8 cellular contexts compared by ENCODE assay signal in genomic region chr17:60525347-60525623, GRCh38. TPM values are rescaled to one million over a fixed set of nuclear protein-coding genes. Genes with fewer than 3 reads are reported as not detected.
DNase-seq lines count a peak whose midpoint lies in the region; ATAC-seq, FAIRE-seq and TF ChIP-seq lines count a peak whose summit lies in the region.

No MANE protein-coding gene starts in this region.

- H3K56ac ChIP-seq in mesendoderm (ENCODE audit: low read length): peak overlapping the region; percentile 96

- no peaks in the 10 kb centered on the region for H3K27me3 ChIP-seq in mesendoderm (ENCODE audit: insufficient read depth, low read length, poor library complexity)

- peak overlapping the region; percentile 62 for H3K4me2 ChIP-seq in mesendoderm (ENCODE audit: low read length)

- H2BK15ac ChIP-seq in mesendoderm (replicated peaks; ENCODE audit: low read depth): no peak overlapping the region

- FAIRE-seq in urothelium cell line (lab: Jason Lieb, UNC): peak; percentile 23

- WGBS in mesendoderm (ENCODE audit: extremely low coverage, insufficient coverage, low lambda C conversion rate): no CpG with 5 or more reads among the region's 8 CpGs

- no peak overlapping the region for H2AK5ac ChIP-seq in mesendoderm (ENCODE audit: low read length)

- ATAC-seq in GM18502 (IDR thresholded peaks at IDR 0.05; ENCODE audit: poor library complexity, unreplicated experiment) (peak; percentile 8), HG03520 (IDR thresholded peaks at IDR 0.05; ENCODE audit: unreplicated experiment) (no peak), HG03108 (IDR thresholded peaks at IDR 0.05; ENCODE audit: unreplicated experiment) (no peak)

- peak overlapping the region; percentile 84 for H3K4me3 ChIP-seq in LNCaP clone FGC (ENCODE audit: low read depth, low read length)
- peak overlapping the region; percentile 79 for H3K4me3 ChIP-seq in mesendoderm (ENCODE audit: low read length)

- no peaks in the 10 kb centered on the region for H3K36me3 ChIP-seq in mesendoderm (ENCODE audit: control insufficient read depth, insufficient read depth, low read length)

- peaks cover 14% of the 10 kb centered on the region for H3K79me1 ChIP-seq in mesendoderm (ENCODE audit: low read length)

- H3K4me1 ChIP-seq in mesendoderm (ENCODE audit: control insufficient read depth, low read depth, low read length): no peaks in the 10 kb centered on the region

- H4K5ac ChIP-seq in mesendoderm (ENCODE audit: low read length): no peak overlapping the region

- no peak overlapping the region for H2BK5ac ChIP-seq in mesendoderm (ENCODE audit: low read length)

- DNase-seq in LNCaP clone FGC (ENCODE audit: low read depth): no peak
- peak; percentile 16 for DNase-seq in mesendoderm
- DNase-seq in urothelium cell line (ENCODE audit: low spot score): no peak
- no peak for DNase-seq in stimulated activated CD4-positive, alpha-beta T cell treated with anti-CD3 and anti-CD28 coated beads, Interleukin-4, amount 100 ng/mL, for 1 hour

- no peak overlapping the region for H3K23ac ChIP-seq in mesendoderm (ENCODE audit: low read length)

- H3K9ac ChIP-seq in mesendoderm (ENCODE audit: low read length): peak overlapping the region; percentile 84

- H4K8ac ChIP-seq in mesendoderm (ENCODE audit: low read depth, low read length): no peak overlapping the region

- no peak for TF ChIP-seq CTCF in LNCaP clone FGC (IDR thresholded peaks at IDR 0.05; ENCODE audit: control insufficient read depth, extremely low read depth, insufficient read depth)

- H3K79me2 ChIP-seq in mesendoderm (ENCODE audit: control insufficient read depth, insufficient read depth, low read length): peaks cover 43% of the 10 kb centered on the region

- peak overlapping the region; percentile 55 for H3K18ac ChIP-seq in mesendoderm (ENCODE audit: low read length)

- H3K4ac ChIP-seq in mesendoderm (ENCODE audit: low read depth, low read length): no peak overlapping the region

- no peak overlapping the region for H2BK120ac ChIP-seq in mesendoderm (ENCODE audit: low read depth, low read length)

- H3K27ac ChIP-seq in cingulate gyrus (ENCODE audit: low read depth, low read length): peak overlapping the region; percentile 99
- peak overlapping the region; percentile 98 for H3K27ac ChIP-seq in mesendoderm (ENCODE audit: low read depth, low read length)

RNA-seq across cellular contexts. Expression of gene APPBP2, which starts 0.8 kb away (rescaled TPM):
- 3.6 TPM for polyA plus RNA-seq in mesendoderm (2013, experiment 1 of 2)
- polyA plus RNA-seq in mesendoderm (2013, experiment 2 of 2): 4.0 TPM
